ENCODE assay signal across 18 cellular contexts in genomic region chr5:124816381-124816780, GRCh38.
A peak's percentile ranks its signal among the peaks of the same experiment; 100 is the strongest.
DNase-seq lines count a peak whose midpoint lies in the region; ATAC-seq and TF ChIP-seq lines count a peak whose summit lies in the region.
"Had no signal": no experiment of that assay in that cellular context is flagged by ENCODE, and none has a peak within 500 bp of the region (broad histone marks: within the 10 kb centered on the region; RNA-seq: fewer than 3 reads in every experiment).

No MANE protein-coding gene starts in this region.

- H3K4me1 ChIP-seq in SK-N-SH (ENCODE audit: control insufficient read depth in 1 of 2, insufficient read depth in 2 of 2, low read depth in 1 of 2, low read length in 1 of 2), result no peaks in the 10 kb centered on the region
- no peaks in the 10 kb centered on the region for H3K4me1 ChIP-seq in mesenchymal stem cell (ENCODE audit: control insufficient read depth, insufficient read depth, low read depth, low read length)
- H3K4me1 ChIP-seq: A549, Caco-2 had no signal

- H3K4me3 Mint-ChIP-seq in nephron progenitor cell, result no peak overlapping the region
- no peak overlapping the region for H3K4me3 Mint-ChIP-seq in activated naive CD8-positive, alpha-beta T cell treated with anti-CD3 and anti-CD28 coated beads for 36 hours
- H3K4me3 Mint-ChIP-seq: CD4-positive, alpha-beta T cell; GM23338 had no signal

- no peak overlapping the region for H2BK12ac ChIP-seq in mesenchymal stem cell (ENCODE audit: low read length in 2 of 2)

- H3K18ac ChIP-seq in mesenchymal stem cell (ENCODE audit: low read depth in 1 of 2, low read length in 2 of 2), result no peak overlapping the region

- no peaks in the 10 kb centered on the region for H3K9me2 ChIP-seq in SK-N-SH

- H3K4me3 ChIP-seq in SK-N-SH (ENCODE audit: low read depth in 2 of 2, low read length in 1 of 2) (no peak overlapping the region), mesenchymal stem cell (ENCODE audit: insufficient read depth in 1 of 2, low read depth in 1 of 2, low read length in 2 of 2) (no peak overlapping the region)
- H3K4me3 ChIP-seq: A549, GM23338 had no signal

- no peak overlapping the region for H3K4ac ChIP-seq in mesenchymal stem cell (ENCODE audit: low read depth in 1 of 2, low read length in 2 of 2)

- CTCF ChIA-PET in SK-N-SH (lab: Yijun Ruan, JAX), result no interaction called here

- DNase-seq in SK-N-SH (no peak), amniotic epithelial cell (ENCODE audit: low read depth) (peak; percentile 21), cerebellum (ENCODE audit: low spot score) (peak; percentile 15), nephron progenitor cell (no peak), mesenchymal stem cell (no peak), NCI-H1694 treated with DMSO at 0.1 percent for 48 hours (lab: John Stamatoyannopoulos, UW) (no peak)
- no peak for DNase-seq in activated naive CD8-positive, alpha-beta T cell treated with anti-CD3 and anti-CD28 coated beads for 36 hours
- DNase-seq: AML-193; Caco-2; CD4-positive, alpha-beta T cell; GDM1; HCEC 1CT had no signal

- no peaks in the 10 kb centered on the region for H3F3A ChIP-seq in SK-N-SH (replicated peaks; ENCODE audit: insufficient read depth)

- H3K79me2 ChIP-seq in SK-N-SH (ENCODE audit: insufficient read depth), result no peaks in the 10 kb centered on the region

- TF ChIP-seq RAD21 in SK-N-SH (IDR thresholded peaks at IDR 0.05; ENCODE audit: low read length), result no peak

- H3K9me3 Mint-ChIP-seq in nephron progenitor cell, result peaks cover 11% of the 10 kb centered on the region
- no peaks in the 10 kb centered on the region for H3K9me3 Mint-ChIP-seq in activated naive CD8-positive, alpha-beta T cell treated with anti-CD3 and anti-CD28 coated beads for 36 hours
- H3K9me3 Mint-ChIP-seq: CD4-positive, alpha-beta T cell; GM23338 had no signal

- no peak overlapping the region for H2BK120ac ChIP-seq in mesenchymal stem cell (ENCODE audit: low read depth, low read length)

- H3K27me3 ChIP-seq in SK-N-SH (ENCODE audit: insufficient read depth), result no peaks in the 10 kb centered on the region
- H3K27me3 ChIP-seq in mesenchymal stem cell (ENCODE audit: control insufficient read depth in 1 of 2, insufficient read depth in 1 of 2, low read length in 2 of 2), result peaks cover 0 to 3% of the 10 kb centered on the region in 2 experiments

- 73% methylated on average over 7 of the region's 7 CpGs for WGBS in SK-N-SH (ENCODE audit: low lambda C conversion rate)
- WGBS in mesenchymal stem cell, result 79% methylated on average over 7 of the region's 7 CpGs

- H2BK15ac ChIP-seq in mesenchymal stem cell (ENCODE audit: low read depth, poor library complexity, severe bottlenecking), result no peak overlapping the region

- H3K4me1 Mint-ChIP-seq in nephron progenitor cell, result peaks cover 42% of the 10 kb centered on the region
- H3K4me1 Mint-ChIP-seq in activated naive CD8-positive, alpha-beta T cell treated with anti-CD3 and anti-CD28 coated beads for 36 hours, result no peaks in the 10 kb centered on the region
- H3K4me1 Mint-ChIP-seq: GM23338 had no signal

- no peak overlapping the region for H3K27ac ChIP-seq in SK-N-SH (ENCODE audit: low read depth in 2 of 2, low read length in 1 of 2)
- H3K27ac ChIP-seq in mesenchymal stem cell (ENCODE audit: low read length, poor library complexity, severe bottlenecking), result no peak overlapping the region
- H3K27ac ChIP-seq: 22Rv1, A549, C4-2B had no signal

- POLR2A ChIA-PET in SK-N-SH (lab: Yijun Ruan, JAX), result no interaction called here

- no peak for ATAC-seq in SK-N-SH treated with all-trans-retinoic acid at 6 μM for 48 hours
- ATAC-seq: A549, GM23338, HepG2 had no signal

- H3K9ac ChIP-seq in SK-N-SH (no peak overlapping the region), mesenchymal stem cell (ENCODE audit: low read length) (no peak overlapping the region)

- no peak overlapping the region for H2AK5ac ChIP-seq in mesenchymal stem cell (ENCODE audit: low read length, severe bottlenecking)

- no peak for TF ChIP-seq EP300 in SK-N-SH (IDR thresholded peaks at IDR 0.05; ENCODE audit: borderline replicate concordance in 1 of 2, low read depth in 1 of 2, low read length in 1 of 2)

- peak overlapping the region; percentile 14 for H3K27ac Mint-ChIP-seq in nephron progenitor cell
- H3K27ac Mint-ChIP-seq in activated naive CD8-positive, alpha-beta T cell treated with anti-CD3 and anti-CD28 coated beads for 36 hours, result no peak overlapping the region
- H3K27ac Mint-ChIP-seq: CD4-positive, alpha-beta T cell; GM23338 had no signal

- no peak overlapping the region for H4K8ac ChIP-seq in mesenchymal stem cell (ENCODE audit: low read length)

- no peak overlapping the region for H3K4me2 ChIP-seq in SK-N-SH
- H3K4me2 ChIP-seq in mesenchymal stem cell (ENCODE audit: low read length, poor library complexity, severe bottlenecking), result no peak overlapping the region
- H3K4me2 ChIP-seq: A549, GM23338 had no signal

- H3K23ac ChIP-seq in mesenchymal stem cell (ENCODE audit: low read length in 2 of 2), result no peak overlapping the region

- H3K36me3 ChIP-seq in SK-N-SH (replicated peaks in 1 of 2; ENCODE audit: control insufficient read depth in 1 of 2, insufficient read depth in 2 of 2, low read length in 1 of 2), result no peaks in the 10 kb centered on the region
- no peaks in the 10 kb centered on the region for H3K36me3 ChIP-seq in mesenchymal stem cell (ENCODE audit: control insufficient read depth in 1 of 2, insufficient read depth in 2 of 2, low read depth in 1 of 2, low read length in 2 of 2)

- H3K27me3 Mint-ChIP-seq in nephron progenitor cell (ENCODE audit: low read depth, poor library complexity), result no peaks in the 10 kb centered on the region
- H3K27me3 Mint-ChIP-seq in activated naive CD8-positive, alpha-beta T cell treated with anti-CD3 and anti-CD28 coated beads for 36 hours, result peaks cover 4% of the 10 kb centered on the region
- H3K27me3 Mint-ChIP-seq: CD4-positive, alpha-beta T cell had no signal

- H3K36me3 Mint-ChIP-seq in nephron progenitor cell (ENCODE audit: low read depth), result peaks cover 4% of the 10 kb centered on the region
- H3K36me3 Mint-ChIP-seq in activated naive CD8-positive, alpha-beta T cell treated with anti-CD3 and anti-CD28 coated beads for 36 hours, result no peaks in the 10 kb centered on the region

- no peak for TF ChIP-seq CTCF in SK-N-SH (IDR thresholded peaks at IDR 0.05)
- no peak for TF ChIP-seq CTCF in nephron progenitor cell (IDR thresholded peaks at IDR 0.05)

- no peaks in the 10 kb centered on the region for H3K79me1 ChIP-seq in mesenchymal stem cell (replicated peaks; ENCODE audit: low read length, poor library complexity, severe bottlenecking)

- H2AFZ ChIP-seq in SK-N-SH (ENCODE audit: low read depth), result no peak overlapping the region
- H2AFZ ChIP-seq in mesenchymal stem cell (ENCODE audit: low read depth, low read length), result no peak overlapping the region
- H2AFZ ChIP-seq: GM23338 had no signal

- H4K91ac ChIP-seq in mesenchymal stem cell (ENCODE audit: low read length), result no peak overlapping the region

- H2BK5ac ChIP-seq in mesenchymal stem cell (ENCODE audit: low read depth, low read length, poor library complexity, severe bottlenecking), result no peak overlapping the region

- H4K20me1 ChIP-seq in SK-N-SH (ENCODE audit: insufficient read depth), result no peaks in the 10 kb centered on the region

- H3K9me3 ChIP-seq in SK-N-SH (no peaks in the 10 kb centered on the region), mesenchymal stem cell (ENCODE audit: control insufficient read depth, low read length) (no peaks in the 10 kb centered on the region)
- H3K9me3 ChIP-seq: A549, Caco-2 had no signal

- H3K14ac ChIP-seq in mesenchymal stem cell (ENCODE audit: low read length in 2 of 2), result no peak overlapping the region

TF ChIP-seq in SK-N-SH treated with all-trans-retinoic acid at 6 μM for 48 hours, 23 proteins besides CTCF, POLR2A, EP300 and RAD21:
- no peak for TF ChIP-seq ESRRG (CRISPR knock-in tag; IDR thresholded peaks at IDR 0.05)
- TF ChIP-seq ISL1 (CRISPR knock-in tag; IDR thresholded peaks at IDR 0.05), result peak; percentile 63

TF ChIP-seq in SK-N-SH, 30 proteins besides CTCF, POLR2A, EP300 and RAD21:
- TF ChIP-seq CHD2 (IDR thresholded peaks at IDR 0.05; ENCODE audit: low read length, partially characterized antibody), result no peak
- TF ChIP-seq NRF1 (IDR thresholded peaks at IDR 0.05; ENCODE audit: low read depth, low read length), result no peak
- TF ChIP-seq EZH2phosphoT487 (IDR thresholded peaks at IDR 0.05; ENCODE audit: borderline replicate concordance, low read depth), result no peak
- no peak for TF ChIP-seq USF2 (IDR thresholded peaks at IDR 0.05; ENCODE audit: borderline replicate concordance, low read depth, low read length)
- TF ChIP-seq YY1 (IDR thresholded peaks at IDR 0.05; ENCODE audit: low read depth), result no peak
- no peak for TF ChIP-seq SMC3 (IDR thresholded peaks at IDR 0.05; ENCODE audit: low read depth, low read length)
- no peak for TF ChIP-seq TEAD4 (IDR thresholded peaks at IDR 0.05; ENCODE audit: borderline replicate concordance, insufficient read depth)
- no peak for TF ChIP-seq TCF12 (IDR thresholded peaks at IDR 0.05)
- no peak for TF ChIP-seq RFX5 (IDR thresholded peaks at IDR 0.05; ENCODE audit: low read length)
- no peak for TF ChIP-seq FOXM1 (IDR thresholded peaks at IDR 0.05; ENCODE audit: low read depth)

Comparison
In these comparisons a context has a peak if more than half of its experiments do, and no peak if none do; other contexts are left out.
1. DNase-seq: peak in amniotic epithelial cell (single experiment) and cerebellum (single experiment); none in SK-N-SH (single experiment), nephron progenitor cell (single experiment), mesenchymal stem cell (single experiment), NCI-H1694 treated with DMSO at 0.1 percent for 48 hours (single experiment) and activated naive CD8-positive, alpha-beta T cell treated with anti-CD3 and anti-CD28 coated beads for 36 hours (single experiment).